25 cellular contexts compared by ENCODE assay signal in the genomic region with DNA sequence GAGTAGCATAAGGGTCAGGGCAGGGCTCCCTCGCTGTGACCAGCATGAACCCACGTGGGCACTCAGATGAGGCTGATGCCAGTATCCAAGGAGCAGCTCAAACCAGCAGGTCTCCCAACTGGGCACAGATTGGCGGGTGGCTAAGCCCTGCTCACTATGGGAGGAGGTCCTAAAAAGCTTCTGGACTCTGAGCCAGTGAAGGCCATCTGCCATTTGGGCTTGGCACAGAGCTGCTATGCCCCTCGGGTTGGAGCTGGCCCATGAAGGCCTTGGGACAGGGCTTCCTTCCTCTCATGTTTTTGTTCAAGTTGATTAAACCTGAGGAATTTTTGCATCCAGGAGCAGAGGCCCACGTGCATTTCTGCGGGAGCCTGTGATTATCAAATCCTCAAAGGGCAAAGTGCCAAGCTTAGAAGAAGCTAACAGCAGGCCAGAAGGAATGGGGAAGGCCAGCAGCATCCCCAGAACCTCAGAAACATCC. TPM values are rescaled to one million over a fixed set of nuclear protein-coding genes. Genes with fewer than 3 reads are reported as not detected.
A peak's percentile ranks its signal among the peaks of the same experiment; 100 is the strongest.
DNase-seq lines count a peak whose midpoint lies in the region; ATAC-seq and TF ChIP-seq lines count a peak whose summit lies in the region.
"Had no signal": no experiment of that assay in that cellular context is flagged by ENCODE, and none has a peak within 500 bp of the region (broad histone marks: within the 10 kb centered on the region; RNA-seq: fewer than 3 reads in every experiment).

No MANE protein-coding gene starts in this region.

- peaks cover 5% of the 10 kb centered on the region for H3K4me1 ChIP-seq in right cardiac atrium (ENCODE audit: control insufficient read depth, insufficient read depth, low read length)

- no peak overlapping the region for H3K4me3 ChIP-seq in right cardiac atrium (ENCODE audit: low read length)
- no peak overlapping the region for H3K4me3 ChIP-seq in astrocyte of the cerebellum (ENCODE audit: low read depth, low read length)
- H3K4me3 ChIP-seq: SJSA1, tibial nerve had no signal

- TF ChIP-seq CTCF in astrocyte of the cerebellum (IDR thresholded peaks at IDR 0.05; ENCODE audit: low read depth, low read length, missing control alignments) = no peak
- TF ChIP-seq CTCF in type B pancreatic cell (conservative IDR thresholded peaks at IDR 0.05) = no peak
- no peak for TF ChIP-seq CTCF in WTC11 (IDR thresholded peaks at IDR 0.05)

- ATAC-seq in right cardiac atrium = no peak
- ATAC-seq in Right ventricle myocardium superior (ENCODE audit: poor library complexity) = no peak
- ATAC-seq in WTC11 = no peak
- no peak for ATAC-seq in HG03571 (IDR thresholded peaks at IDR 0.05; ENCODE audit: unreplicated experiment)

- no peak overlapping the region for H3K27ac ChIP-seq in right cardiac atrium (ENCODE audit: low read length)
- H3K27ac ChIP-seq: SJSA1, tibial nerve had no signal

- intact Hi-C loops in right cardiac atrium (cut with DNase I) (no loop called here), Right ventricle myocardium superior (cut with DNase I) (no loop called here)

- peaks cover 7% of the 10 kb centered on the region for H3K36me3 Mint-ChIP-seq in type B pancreatic cell
- peaks cover 7% of the 10 kb centered on the region; the same call in 1 of the 2 replicates for H3K36me3 Mint-ChIP-seq in WTC11
- H3K36me3 Mint-ChIP-seq: CD4-positive, CD25-positive, alpha-beta regulatory T cell had no signal

- no peaks in the 10 kb centered on the region for H3K9me3 ChIP-seq in right cardiac atrium (ENCODE audit: control insufficient read depth, low read length)
- H3K9me3 ChIP-seq: SJSA1 had no signal

- no peaks in the 10 kb centered on the region for H3K27me3 ChIP-seq in right cardiac atrium (ENCODE audit: control insufficient read depth, insufficient read depth)
- H3K27me3 ChIP-seq: SJSA1 had no signal

- WGBS in right cardiac atrium = 56% methylated on average over 6 of the region's 6 CpGs

- H3K27me3 Mint-ChIP-seq in type B pancreatic cell (peaks cover 4% of the 10 kb centered on the region), WTC11 (ENCODE audit: low read depth) (peaks cover 21% of the 10 kb centered on the region)

- H3K4me1 Mint-ChIP-seq in type B pancreatic cell (ENCODE audit: unreplicated experiment) (peaks cover 76% of the 10 kb centered on the region), WTC11 (peaks cover 79% of the 10 kb centered on the region)
- H3K4me1 Mint-ChIP-seq: CD4-positive, CD25-positive, alpha-beta regulatory T cell; central memory CD8-positive, alpha-beta T cell had no signal

- POLR2A ChIA-PET in WTC11 (lab: Charles Lee) = no interaction called here

- CTCF ChIA-PET in WTC11 (lab: Charles Lee) = no interaction called here

- H3K4me3 Mint-ChIP-seq in type B pancreatic cell (peak overlapping the region; percentile 79), WTC11 (no peak overlapping the region)
- H3K4me3 Mint-ChIP-seq: CD4-positive, CD25-positive, alpha-beta regulatory T cell; central memory CD8-positive, alpha-beta T cell; endodermal cell had no signal

- in situ Hi-C loops in astrocyte of the cerebellum (cut with HindIII; ENCODE audit: low sequenced_read_pairs) = no loop called here

- H3K27ac Mint-ChIP-seq in type B pancreatic cell (peak overlapping the region; percentile 60), WTC11 (no peak overlapping the region)
- H3K27ac Mint-ChIP-seq: CD4-positive, CD25-positive, alpha-beta regulatory T cell; endodermal cell had no signal

- H3K9me3 Mint-ChIP-seq in type B pancreatic cell (peaks cover 3% of the 10 kb centered on the region), WTC11 (no peaks in the 10 kb centered on the region)
- H3K9me3 Mint-ChIP-seq: central memory CD8-positive, alpha-beta T cell; endodermal cell had no signal

- DNase-seq in right cardiac atrium = peak in 2 of 3 donors; percentile 2 to 19
- DNase-seq in Right ventricle myocardium superior = no peak
- DNase-seq in astrocyte of the cerebellum (ENCODE audit: low read depth) = peak; percentile 87
- DNase-seq in kidney tubule cell (ENCODE audit: low spot score) = peak; percentile 89
- DNase-seq in type B pancreatic cell (ENCODE audit: extremely low spot score, unreplicated experiment) = no peak
- no peak for DNase-seq in AG20443 (ENCODE audit: low spot score)
- DNase-seq in WTC11 (ENCODE audit: low spot score) = no peak
- DNase-seq: activated CD8-positive, alpha-beta memory T cell treated with anti-CD3 and anti-CD28 coated beads for 24 hours; CD4-positive, CD25-positive, alpha-beta regulatory T cell; DMS79 treated with DMSO at 0.1 percent for 48 hours; endodermal cell; hippocampal formation; IMR-90; kidney; MV-4-11; NCI-H1930; retina; stimulated activated naive CD4-positive, alpha-beta T cell treated with Interleukin-2 at 50 U/mL for 16 hours; T-helper 2 cell had no signal

TF ChIP-seq in WTC11, 78 proteins besides CTCF, POLR2A, EP300 and RAD21 (continues in another document):
- TF ChIP-seq IRF2 (CRISPR knock-in tag; IDR thresholded peaks at IDR 0.05; ENCODE audit: borderline replicate concordance, low read depth) (no peak), MXD4 (CRISPR knock-in tag; IDR thresholded peaks at IDR 0.05; ENCODE audit: borderline replicate concordance) (no peak), JUN (CRISPR knock-in tag; IDR thresholded peaks at IDR 0.05) (no peak), ZNF281 (CRISPR knock-in tag; IDR thresholded peaks at IDR 0.05) (no peak)
- TF ChIP-seq, protein P1, sequence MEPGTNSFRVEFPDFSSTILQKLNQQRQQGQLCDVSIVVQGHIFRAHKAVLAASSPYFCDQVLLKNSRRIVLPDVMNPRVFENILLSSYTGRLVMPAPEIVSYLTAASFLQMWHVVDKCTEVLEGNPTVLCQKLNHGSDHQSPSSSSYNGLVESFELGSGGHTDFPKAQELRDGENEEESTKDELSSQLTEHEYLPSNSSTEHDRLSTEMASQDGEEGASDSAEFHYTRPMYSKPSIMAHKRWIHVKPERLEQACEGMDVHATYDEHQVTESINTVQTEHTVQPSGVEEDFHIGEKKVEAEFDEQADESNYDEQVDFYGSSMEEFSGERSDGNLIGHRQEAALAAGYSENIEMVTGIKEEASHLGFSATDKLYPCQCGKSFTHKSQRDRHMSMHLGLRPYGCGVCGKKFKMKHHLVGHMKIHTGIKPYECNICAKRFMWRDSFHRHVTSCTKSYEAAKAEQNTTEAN (CRISPR knock-in tag; IDR thresholded peaks at IDR 0.05) = no peak

RNA-seq across cellular contexts. Expression of gene STRA6, which starts 4.3 kb away (rescaled TPM):
- under 1 TPM; 0.20 to 0.58 (median 0.37) TPM for total RNA-seq in right cardiac atrium
- polyA plus RNA-seq in right cardiac atrium = 0.25 TPM
- total RNA-seq in Right ventricle myocardium superior = not detected
- 19.2 and 158 TPM in 2 replicates for total RNA-seq in type B pancreatic cell (ENCODE audit: low replicate concordance)
- total RNA-seq in WTC11 (2021) = 20.1 to 23.2 TPM (median 21.7 TPM) in 3 replicates
- total RNA-seq: CD4-positive, CD25-positive, alpha-beta regulatory T cell; IMR-90 had no signal
- polyA plus RNA-seq: CD4-positive, CD25-positive, alpha-beta regulatory T cell had no signal

RNA-seq across cellular contexts. Expression of gene CCDC33, which starts 29.3 kb away (rescaled TPM):
- not detected for total RNA-seq in right cardiac atrium
- polyA plus RNA-seq in right cardiac atrium = 0.07 TPM
- not detected for total RNA-seq in Right ventricle myocardium superior
- 2.2 and 5.0 TPM in 2 replicates for total RNA-seq in type B pancreatic cell (ENCODE audit: low replicate concordance)
- 5.6 to 10.6 TPM (median 6.1 TPM) in 3 replicates for total RNA-seq in WTC11 (2021)
- total RNA-seq: CD4-positive, CD25-positive, alpha-beta regulatory T cell; IMR-90; NCI-H460; SJSA1; tibial nerve had no signal
- polyA plus RNA-seq: CD4-positive, CD25-positive, alpha-beta regulatory T cell; IMR-90 had no signal

RNA-seq across cellular contexts. Expression of gene ISLR, which starts 33.3 kb away (rescaled TPM):
- total RNA-seq in right cardiac atrium (10 to 100 TPM; 21.6 to 33.5 (median 24.7) TPM), Right ventricle myocardium superior (11.6 TPM), type B pancreatic cell (ENCODE audit: low replicate concordance) (0.24 and 41.6 TPM in 2 replicates), WTC11 (2021) (0.50 to 0.63 TPM (median 0.62 TPM) in 3 replicates)
- polyA plus RNA-seq in right cardiac atrium = 29.5 TPM
- total RNA-seq: CD4-positive, CD25-positive, alpha-beta regulatory T cell; NCI-H460; SJSA1 had no signal
- polyA plus RNA-seq: CD4-positive, CD25-positive, alpha-beta regulatory T cell; neural cell had no signal

Comparison
In these comparisons a context has a peak if more than half of its experiments do, and no peak if none do; other contexts are left out.
1. DNase-seq: peak in right cardiac atrium (2 of 3), astrocyte of the cerebellum (single experiment) and kidney tubule cell (single experiment); none in Right ventricle myocardium superior (single experiment), type B pancreatic cell (single experiment), AG20443 (single experiment) and WTC11 (single experiment).
2. RNA of gene STRA6, which starts 4.3 kb away (total RNA-seq): 19.2 to 158 TPM in type B pancreatic cell and 20.1 to 23.2 TPM in WTC11; 0.20 to 0.58 TPM in right cardiac atrium and not detected in Right ventricle myocardium superior (single experiment); every median in the first group is over 10 times any median in the second.